ENCODE assay signal across 13 cellular contexts in genomic region chr5:150137997-150138396, GRCh38. TPM values are rescaled to one million over a fixed set of nuclear protein-coding genes. Genes with fewer than 3 reads are reported as not detected.
DNase-seq lines count a peak whose midpoint lies in the region; ATAC-seq and TF ChIP-seq lines count a peak whose summit lies in the region.
"Had no signal": no experiment of that assay in that cellular context is flagged by ENCODE, and none has a peak within 500 bp of the region (broad histone marks: within the 10 kb centered on the region; RNA-seq: fewer than 3 reads in every experiment).

No MANE protein-coding gene starts in this region.

- no peaks in the 10 kb centered on the region for H3K36me3 Mint-ChIP-seq in H9 (ENCODE audit: insufficient read depth in 1 of 3, low read depth in 3 of 3)

- H3K27ac Mint-ChIP-seq in H9 = peak overlapping the region in 1 of 3 experiments; percentile 77; a peak in 2 of 7 replicates

- intact Hi-C loops in spleen (cut with DNase I; ENCODE audit: low total_unique reads) = loop anchor here (10.0 kb wide), 1 partner anchor 77 kb away; no protein-coding TSS in a partner anchor

- peaks cover 17% of the 10 kb centered on the region; the same call in 1 of the 2 replicates for H3K4me1 ChIP-seq in H9 (ENCODE audit: insufficient read depth, low read length)
- peaks cover 0 to 86% (median 24%) of the 10 kb centered on the region in 6 donors for H3K4me1 ChIP-seq in spleen

- no peak overlapping the region for H4K91ac ChIP-seq in H9 (ENCODE audit: insufficient read length, low read depth, low read length)

- peak overlapping the region in 1 of 2 experiments; percentile 66; a peak in 2 of 5 replicates for H3K4me3 Mint-ChIP-seq in H9

- peaks cover 0 to 31% (median 0%) of the 10 kb centered on the region in 6 donors for H3K36me3 ChIP-seq in spleen
- H3K36me3 ChIP-seq: neutrophil had no signal

- no peak overlapping the region for H2BK15ac ChIP-seq in H9 (ENCODE audit: low read depth, low read length)

- H3K79me2 ChIP-seq in H9 (ENCODE audit: insufficient read depth, low read length) = no peaks in the 10 kb centered on the region

- H3K9me3 ChIP-seq in H9 (ENCODE audit: control insufficient read depth, low read depth, low read length) (no peaks in the 10 kb centered on the region), spleen (no peaks in the 10 kb centered on the region)
- H3K9me3 ChIP-seq: neutrophil had no signal

- no peak overlapping the region for H3T11ph ChIP-seq in H9 (ENCODE audit: low read length)

- no peaks in the 10 kb centered on the region for H3K79me1 ChIP-seq in H9 (ENCODE audit: insufficient read depth, low read depth, low read length, poor library complexity, severe bottlenecking)

- H3K9ac ChIP-seq in H9 (ENCODE audit: extremely low read depth, insufficient read length, low read length) = no peak overlapping the region

- peaks cover 41 to 57% of the 10 kb centered on the region in 2 experiments for H3K4me1 Mint-ChIP-seq in H9

- TF ChIP-seq CTCF in H9 (conservative IDR thresholded peaks at IDR 0.05) (no peak), spleen (IDR thresholded peaks at IDR 0.05 in 8 of 11, conservative IDR thresholded peaks at IDR 0.05 in 3 of 11) (no peak)

- H3K27ac ChIP-seq in H9 (ENCODE audit: insufficient read length, low read depth, low read length) (no peak overlapping the region), caudate nucleus (ENCODE audit: low read depth, low read length) (peak overlapping the region; percentile 82), spleen (peak overlapping the region in 7 of 8 donors; percentile 49 to 83 (median 75))
- H3K27ac ChIP-seq: neutrophil had no signal

- no peak overlapping the region for H3K4me2 ChIP-seq in H9 (ENCODE audit: insufficient read depth, insufficient read length, low read length)

- H3K23ac ChIP-seq in H9 (ENCODE audit: insufficient read length, low read depth, low read length) = no peak overlapping the region

- H3K4me3 ChIP-seq in spleen = no peak overlapping the region

- 0 out of 2 replicates have a peak overlapping the region, but pooled peaks have one; percentile 45 for H3K14ac ChIP-seq in H9 (ENCODE audit: insufficient read depth, low read length)

- ATAC-seq in left lobe of liver = peak; percentile 28
- ATAC-seq in HG03354 (IDR thresholded peaks at IDR 0.05; ENCODE audit: poor library complexity, severe bottlenecking, unreplicated experiment) = no peak
- ATAC-seq in HG03196 (IDR thresholded peaks at IDR 0.05; ENCODE audit: unreplicated experiment) = no peak
- ATAC-seq in HG03521 (IDR thresholded peaks at IDR 0.05; ENCODE audit: unreplicated experiment) = no peak

- H4K8ac ChIP-seq in H9 (replicated peaks; ENCODE audit: insufficient read length, low read depth, low read length) = no peak overlapping the region

- H2BK12ac ChIP-seq in H9 (ENCODE audit: insufficient read length, low read depth, low read length) = no peak overlapping the region

- no peak for TF ChIP-seq POLR2A in spleen (IDR thresholded peaks at IDR 0.05)

- H3K9me3 Mint-ChIP-seq in H9 = no peaks in the 10 kb centered on the region

- H4K5ac ChIP-seq in H9 (ENCODE audit: insufficient read length, low read depth, low read length) = no peak overlapping the region

- WGBS in H9 (ENCODE audit: extremely low coverage, insufficient read length, low lambda C conversion rate) = no CpG with 5 or more reads among the region's 5 CpGs
- 68 to 79% (median 75%) methylated on average over 5 of the region's 5 CpGs for WGBS in spleen, 5 donors

- DNase-seq in H9 (no peak), caudate nucleus (lab: John Stamatoyannopoulos, UW) (no peak), left lobe of liver (ENCODE audit: low spot score) (peak; percentile 69), spleen (no peak), MV-4-11 (lab: John Stamatoyannopoulos, UW) (no peak)
- DNase-seq: activated naive CD4-positive, alpha-beta T cell treated with Interleukin-2 at 50 U/mL for 16 hours; glutamatergic neuron; GOT3; NCI-H1694 had no signal

- H2AK5ac ChIP-seq in H9 (ENCODE audit: insufficient read length, low read length) = no peak overlapping the region

- H3K18ac ChIP-seq in H9 (ENCODE audit: insufficient read length, low read depth, low read length) = no peak overlapping the region

- H2BK120ac ChIP-seq in H9 (ENCODE audit: low read depth, low read length, poor library complexity, severe bottlenecking) = no peak overlapping the region

- H3K27me3 ChIP-seq in H9 (ENCODE audit: insufficient read depth, low read length) = no peaks in the 10 kb centered on the region
- peaks cover 0 to 49% (median 0%) of the 10 kb centered on the region in 7 donors for H3K27me3 ChIP-seq in spleen (replicated peaks in 1 of 7)

- no peak overlapping the region for H2AFZ ChIP-seq in H9 (ENCODE audit: low read length)

- H3K56ac ChIP-seq in H9 (ENCODE audit: insufficient read length, low read depth, low read length) = no peak overlapping the region

- no peaks in the 10 kb centered on the region for H3K23me2 ChIP-seq in H9 (ENCODE audit: insufficient read length, low read depth, low read length, poor library complexity, severe bottlenecking)

- peaks cover 47% of the 10 kb centered on the region for H3K27me3 Mint-ChIP-seq in H9 (ENCODE audit: low read depth)

- H2BK20ac ChIP-seq in H9 (ENCODE audit: low read depth, low read length, poor library complexity, severe bottlenecking) = no peak overlapping the region

- peaks cover 2% of the 10 kb centered on the region for H4K20me1 ChIP-seq in H9 (ENCODE audit: control insufficient read depth, insufficient read depth, insufficient read length)

- no peak overlapping the region; the same call in 1 of the 2 replicates for H3K4ac ChIP-seq in H9 (ENCODE audit: low read depth, low read length)

- no peak overlapping the region for H2BK5ac ChIP-seq in H9 (ENCODE audit: insufficient read length, low read length)

RNA-seq across cellular contexts. Expression of gene PDGFRB, which starts 17.6 kb away (rescaled TPM):
- 2.2 and 3.9 TPM in 2 replicates for total RNA-seq in H9 (2021)
- 12.8 TPM for total RNA-seq in left lobe of liver
- total RNA-seq in spleen = 100 to 1,000 TPM in 3 of 7 donors, 10 to 100 TPM in 4; 66.8 to 144 (median 97.1) TPM
- 10 to 100 TPM; 12.8 to 27.4 (median 14.2) TPM for polyA plus RNA-seq in spleen

RNA-seq across cellular contexts. Expression of gene CDX1, which starts 28.6 kb away (rescaled TPM):
- total RNA-seq in H9 (2021) (0.22 TPM in 1 of 2 replicates, not detected in the other), left lobe of liver (0.15 TPM), spleen (under 1 TPM in 2 of 7 donors, not detected in 5; 0.25 to 0.47 TPM)
- polyA plus RNA-seq in spleen = 1 to 10 TPM in 1 of 3 donors, under 1 TPM in 2; 0.26 to 1.3 (median 0.41) TPM

RNA-seq across cellular contexts. Expression of gene CSF1R, which starts 51.6 kb away (rescaled TPM):
- total RNA-seq in H9 (2021) (0.13 TPM in 1 of 2 replicates, not detected in the other), left lobe of liver (15.2 TPM), spleen (100 to 1,000 TPM; 285 to 429 (median 312) TPM)
- polyA plus RNA-seq in spleen = 10 to 100 TPM; 23.1 to 30.1 (median 28.2) TPM

RNA-seq across cellular contexts. Expression of gene SLC6A7, which starts 51.9 kb away (rescaled TPM):
- not detected in 2 replicates for total RNA-seq in H9 (2021)
- total RNA-seq in left lobe of liver = not detected
- total RNA-seq in spleen = not detected
- under 1 TPM in 2 of 3 donors, not detected in 1; 0.03 to 0.10 TPM for polyA plus RNA-seq in spleen

Comparison
In these comparisons a context has a peak if more than half of its experiments do, and no peak if none do; other contexts are left out.
1. RNA of gene CSF1R, which starts 51.6 kb away (total RNA-seq): 285 to 429 TPM in spleen; 15.2 TPM in left lobe of liver (single experiment) and 0.13 TPM in H9; every median in the first group is over 10 times any median in the second.